ENCODE assay signal across 1 cellular context in the genomic region with DNA sequence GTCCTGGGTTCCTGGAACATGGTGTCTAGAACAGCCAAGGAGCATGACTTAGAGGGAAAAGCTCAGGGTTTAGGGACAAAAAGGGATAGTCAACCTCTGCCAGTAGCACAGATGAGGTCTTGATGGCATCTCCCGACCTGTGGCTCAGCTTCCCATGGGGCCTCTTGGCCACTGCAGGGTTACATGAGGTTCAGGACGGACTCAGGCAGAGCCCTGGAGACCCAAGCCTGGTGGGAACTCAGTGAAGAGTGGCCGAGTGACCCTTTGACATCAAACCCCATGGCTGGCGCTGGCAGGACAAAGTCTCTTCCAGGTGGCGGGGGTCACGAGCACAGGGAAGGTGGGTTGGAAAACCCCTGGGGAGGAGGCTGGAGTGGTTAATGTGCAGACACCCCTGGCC.
TF ChIP-seq lines count a peak whose summit lies in the region.

No MANE protein-coding gene starts in this region.

TF ChIP-seq in SK-N-SH, 30 proteins besides CTCF, POLR2A, EP300 and RAD21 (continued from another document):
- TF ChIP-seq, protein P1, sequence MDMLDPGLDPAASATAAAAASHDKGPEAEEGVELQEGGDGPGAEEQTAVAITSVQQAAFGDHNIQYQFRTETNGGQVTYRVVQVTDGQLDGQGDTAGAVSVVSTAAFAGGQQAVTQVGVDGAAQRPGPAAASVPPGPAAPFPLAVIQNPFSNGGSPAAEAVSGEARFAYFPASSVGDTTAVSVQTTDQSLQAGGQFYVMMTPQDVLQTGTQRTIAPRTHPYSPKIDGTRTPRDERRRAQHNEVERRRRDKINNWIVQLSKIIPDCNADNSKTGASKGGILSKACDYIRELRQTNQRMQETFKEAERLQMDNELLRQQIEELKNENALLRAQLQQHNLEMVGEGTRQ (IDR thresholded peaks at IDR 0.05; ENCODE audit: borderline replicate concordance, low read depth, low read length), result no peak
- no peak for TF ChIP-seq FOXJ3 (CRISPR knock-in tag; IDR thresholded peaks at IDR 0.05)
- no peak for TF ChIP-seq POLR2AphosphoS5 (IDR thresholded peaks at IDR 0.05; ENCODE audit: low read depth, low read length)
- no peak for TF ChIP-seq TAF1 (IDR thresholded peaks at IDR 0.05; ENCODE audit: borderline replicate concordance, low read depth, low read length)
- TF ChIP-seq, protein P2, sequence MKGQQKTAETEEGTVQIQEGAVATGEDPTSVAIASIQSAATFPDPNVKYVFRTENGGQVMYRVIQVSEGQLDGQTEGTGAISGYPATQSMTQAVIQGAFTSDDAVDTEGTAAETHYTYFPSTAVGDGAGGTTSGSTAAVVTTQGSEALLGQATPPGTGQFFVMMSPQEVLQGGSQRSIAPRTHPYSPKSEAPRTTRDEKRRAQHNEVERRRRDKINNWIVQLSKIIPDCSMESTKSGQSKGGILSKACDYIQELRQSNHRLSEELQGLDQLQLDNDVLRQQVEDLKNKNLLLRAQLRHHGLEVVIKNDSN (IDR thresholded peaks at IDR 0.05; ENCODE audit: borderline replicate concordance, low read depth), result no peak
